Comparison of ENCODE assay signal across 8 cellular contexts in the genomic region with DNA sequence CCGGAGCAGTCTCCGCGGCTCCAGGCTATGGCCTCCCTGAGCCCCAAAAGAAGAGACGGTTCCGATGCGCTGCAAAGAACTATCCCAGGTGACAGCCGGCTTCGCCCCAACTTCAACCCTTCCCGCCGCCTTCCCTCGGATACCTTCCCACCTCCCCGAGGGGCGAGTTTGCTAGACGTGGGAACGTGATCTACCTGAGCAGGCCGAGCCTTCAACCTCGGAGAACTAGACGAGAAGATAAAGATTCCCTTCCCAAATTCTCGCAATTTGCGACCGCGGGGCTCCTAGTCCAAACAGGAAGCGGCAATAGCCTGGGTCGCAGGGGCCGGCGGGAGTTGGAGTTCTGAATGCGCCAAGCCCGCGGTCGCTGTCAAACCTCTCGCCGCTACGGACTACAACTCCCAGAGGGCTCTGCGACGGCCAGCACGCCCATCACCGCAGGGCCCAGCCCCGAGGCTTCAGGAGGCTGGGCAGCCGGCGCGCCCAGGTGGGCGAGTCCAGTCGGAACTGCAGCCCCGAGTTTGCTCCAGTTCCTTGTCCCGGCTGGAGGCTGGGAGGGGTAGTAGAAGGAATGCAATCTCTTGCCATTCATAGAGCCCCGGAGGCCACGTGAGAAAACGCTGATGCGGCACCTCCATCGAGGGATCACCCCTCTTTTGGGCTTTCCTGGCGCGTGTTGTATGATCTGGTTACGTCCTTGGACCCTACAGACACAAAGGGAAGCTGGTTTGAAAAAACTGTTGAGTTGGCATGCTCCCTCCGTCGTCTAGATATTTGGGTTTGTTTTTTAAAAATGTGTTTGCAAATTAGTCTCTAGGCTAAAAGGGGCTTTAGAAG. TPM values are rescaled to one million over a fixed set of nuclear protein-coding genes. Genes with fewer than 3 reads are reported as not detected.
DNase-seq lines count a peak whose midpoint lies in the region; ATAC-seq and TF ChIP-seq lines count a peak whose summit lies in the region.

A gene with protein sequence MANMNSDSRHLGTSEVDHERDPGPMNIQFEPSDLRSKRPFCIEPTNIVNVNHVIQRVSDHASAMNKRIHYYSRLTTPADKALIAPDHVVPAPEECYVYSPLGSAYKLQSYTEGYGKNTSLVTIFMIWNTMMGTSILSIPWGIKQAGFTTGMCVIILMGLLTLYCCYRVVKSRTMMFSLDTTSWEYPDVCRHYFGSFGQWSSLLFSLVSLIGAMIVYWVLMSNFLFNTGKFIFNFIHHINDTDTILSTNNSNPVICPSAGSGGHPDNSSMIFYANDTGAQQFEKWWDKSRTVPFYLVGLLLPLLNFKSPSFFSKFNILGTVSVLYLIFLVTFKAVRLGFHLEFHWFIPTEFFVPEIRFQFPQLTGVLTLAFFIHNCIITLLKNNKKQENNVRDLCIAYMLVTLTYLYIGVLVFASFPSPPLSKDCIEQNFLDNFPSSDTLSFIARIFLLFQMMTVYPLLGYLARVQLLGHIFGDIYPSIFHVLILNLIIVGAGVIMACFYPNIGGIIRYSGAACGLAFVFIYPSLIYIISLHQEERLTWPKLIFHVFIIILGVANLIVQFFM (minus strand): TSS at position 302 of the 837 bp plus-strand sequence. CDS start 14,366 bp downstream, outside the sequence.

- no peak for TF ChIP-seq CTCF in endodermal cell (conservative IDR thresholded peaks at IDR 0.05)

- WGBS in endodermal cell (ENCODE audit: insufficient coverage in 1 of 2, insufficient read length in 1 of 2), 2 experiments = 2 to 3% methylated on average over 28 to 55 of the region's 55 CpGs
- no CpG with 5 or more reads among the region's 55 CpGs for WGBS in mesendoderm (ENCODE audit: extremely low coverage, insufficient coverage, low lambda C conversion rate)

- peak within 1 kb of the TSS; percentile 88 for H3K4me2 ChIP-seq in mesendoderm (ENCODE audit: low read length)

- H2BK5ac ChIP-seq in mesendoderm (ENCODE audit: low read length) = peak within 1 kb of the TSS; percentile 35

- H4K5ac ChIP-seq in mesendoderm (ENCODE audit: low read length) = no peak within 1 kb of the TSS

- H3K9ac ChIP-seq in endodermal cell (ENCODE audit: extremely low read depth, low read length, poor library complexity, severe bottlenecking) = peak within 1 kb of the TSS; percentile 88
- H3K9ac ChIP-seq in mesendoderm (ENCODE audit: low read length) = peak within 1 kb of the TSS; percentile 92

- H3K27ac ChIP-seq in endodermal cell (ENCODE audit: low read depth, low read length) = no peak within 1 kb of the TSS
- H3K27ac ChIP-seq in mesendoderm (ENCODE audit: low read depth, low read length) = no peak within 1 kb of the TSS

- H2AK5ac ChIP-seq in mesendoderm (ENCODE audit: low read length) = no peak within 1 kb of the TSS

- peaks cover 19% of the 10 kb centered on the region for H3K36me3 ChIP-seq in endodermal cell (ENCODE audit: control insufficient read depth, insufficient read depth, low read length)
- no peaks in the 10 kb centered on the region for H3K36me3 ChIP-seq in mesendoderm (ENCODE audit: control insufficient read depth, insufficient read depth, low read length)

- H3K56ac ChIP-seq in mesendoderm (ENCODE audit: low read length) = peak within 1 kb of the TSS; percentile 95

- DNase-seq in COLO668 (lab: John Stamatoyannopoulos, UW; ENCODE audit: unreplicated experiment) (peak; percentile 91), HT1080 (ENCODE audit: low read depth) (peak; percentile 96), NOMO-1 treated with DMSO at 0.1 percent for 48 hours (lab: John Stamatoyannopoulos, UW; ENCODE audit: unreplicated experiment) (peak; percentile 96), endodermal cell (peak; percentile 99), mesendoderm (peak; percentile 98)
- peak; percentile 81 to 85 for DNase-seq in activated CD8-positive, alpha-beta memory T cell treated with anti-CD3 and anti-CD28 coated beads for 4 hours (ENCODE audit: low read depth in 2 of 2)
- DNase-seq in stimulated activated CD8-positive, alpha-beta memory T cell treated with anti-CD3 and anti-CD28 coated beads, Interleukin-15, amount 100 ng/mL, for 1 hour (ENCODE audit: low read depth) = peak; percentile 88

- ATAC-seq in GM21360 (IDR thresholded peaks at IDR 0.05; ENCODE audit: unreplicated experiment) = peak; percentile 99

- H3K4me1 ChIP-seq in endodermal cell (ENCODE audit: control insufficient read depth, insufficient read depth, low read length) = no peaks in the 10 kb centered on the region
- H3K4me1 ChIP-seq in mesendoderm (ENCODE audit: control insufficient read depth, low read depth, low read length) = peaks cover 1% of the 10 kb centered on the region

- peaks cover 14% of the 10 kb centered on the region for H3K4me1 Mint-ChIP-seq in endodermal cell

- H3K4me3 ChIP-seq in endodermal cell (ENCODE audit: low read length) (peak within 1 kb of the TSS; percentile 98), mesendoderm (ENCODE audit: low read length) (peak within 1 kb of the TSS; percentile 81)

- H3K36me3 Mint-ChIP-seq in endodermal cell (ENCODE audit: low read depth) = peaks cover 22% of the 10 kb centered on the region

- peaks cover 3% of the 10 kb centered on the region for H3K79me2 ChIP-seq in mesendoderm (ENCODE audit: control insufficient read depth, insufficient read depth, low read length)

- no peak within 1 kb of the TSS for H2BK120ac ChIP-seq in mesendoderm (ENCODE audit: low read depth, low read length)

- no peaks in the 10 kb centered on the region for H3K9me3 ChIP-seq in endodermal cell (ENCODE audit: control insufficient read depth, low read length)

- H3K27ac Mint-ChIP-seq in endodermal cell = peak within 1 kb of the TSS; percentile 99

- H3K23ac ChIP-seq in mesendoderm (ENCODE audit: low read length) = no peak within 1 kb of the TSS

- H3K18ac ChIP-seq in mesendoderm (ENCODE audit: low read length) = no peak within 1 kb of the TSS

- H3K9me3 Mint-ChIP-seq in endodermal cell = peaks cover 17% of the 10 kb centered on the region

- H3K79me1 ChIP-seq in mesendoderm (ENCODE audit: low read length) = peaks cover 3% of the 10 kb centered on the region

- H3K4me3 Mint-ChIP-seq in endodermal cell = peak within 1 kb of the TSS; percentile 100

- H2BK15ac ChIP-seq in mesendoderm (replicated peaks; ENCODE audit: low read depth) = no peak within 1 kb of the TSS

- no peaks in the 10 kb centered on the region for H3K27me3 ChIP-seq in endodermal cell (ENCODE audit: control insufficient read depth, insufficient read depth, low read length, poor library complexity, severe bottlenecking)
- no peaks in the 10 kb centered on the region for H3K27me3 ChIP-seq in mesendoderm (ENCODE audit: insufficient read depth, low read length, poor library complexity)

- no peaks in the 10 kb centered on the region for H3K27me3 Mint-ChIP-seq in endodermal cell (ENCODE audit: insufficient read depth)

- H4K8ac ChIP-seq in mesendoderm (ENCODE audit: low read depth, low read length) = peak within 1 kb of the TSS; percentile 88

- H3K4ac ChIP-seq in mesendoderm (ENCODE audit: low read depth, low read length) = no peak within 1 kb of the TSS

RNA-seq across cellular contexts. Expression of the gene that starts here (rescaled TPM):
- total RNA-seq in HT1080 (2014; rRNA removed; shearing (Covaris generic)) = 17.7 and 23.8 TPM in 2 replicates
- polyA plus RNA-seq in HT1080 (2015; cell fraction: cytosol; rRNA removed) = 8.6 and 9.9 TPM in 2 replicates
- 30.6 and 41.6 TPM in 2 replicates for polyA plus RNA-seq in HT1080 (2015; cell fraction: nucleus; rRNA removed)
- total RNA-seq in endodermal cell = 10 to 100 TPM; 38.5 to 41.7 TPM
- polyA plus RNA-seq in endodermal cell (2013, experiment 1 of 2) = 29.1 TPM
- polyA plus RNA-seq in endodermal cell (2013, experiment 2 of 2) = 27.6 TPM
- polyA plus RNA-seq in mesendoderm (2013, experiment 1 of 2) = 47.7 TPM
- 47.2 TPM for polyA plus RNA-seq in mesendoderm (2013, experiment 2 of 2)
